In the genomic region with DNA sequence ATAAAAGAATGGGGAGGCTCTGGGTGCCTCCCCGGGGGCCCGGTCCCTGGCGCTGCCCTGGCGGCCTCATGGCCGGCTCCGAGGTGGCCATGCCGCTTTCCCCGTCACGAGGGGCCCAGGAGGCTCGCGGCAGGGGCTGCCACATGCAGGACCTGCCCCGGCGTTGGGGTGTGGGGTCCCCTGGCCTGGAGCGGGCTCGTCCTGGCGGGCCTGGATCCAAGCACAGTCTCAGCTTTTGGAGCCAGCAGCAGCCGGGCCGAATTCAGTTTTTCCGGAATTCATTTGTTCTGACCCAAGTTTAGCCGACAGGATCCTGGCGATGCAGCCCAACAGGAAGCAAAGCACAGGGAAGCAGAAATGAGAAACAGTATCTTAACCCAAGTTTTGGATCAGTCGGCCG, we compare ENCODE assay signal across 1 cellular context.
TF ChIP-seq lines count a peak whose summit lies in the region.

No MANE protein-coding gene starts in this region.

TF ChIP-seq in H1, 55 proteins besides CTCF, POLR2A, EP300 and RAD21:
- TF ChIP-seq FOSL1 (IDR thresholded peaks at IDR 0.05; ENCODE audit: insufficient read depth, low read depth, low read length) (no peak), EZH2 (IDR thresholded peaks at IDR 0.05; ENCODE audit: low read depth, low read length, severe bottlenecking) (no peak), CREB1 (IDR thresholded peaks at IDR 0.05) (no peak), SUZ12 (IDR thresholded peaks at IDR 0.05; ENCODE audit: low read length) (no peak)
